In the genomic region with DNA sequence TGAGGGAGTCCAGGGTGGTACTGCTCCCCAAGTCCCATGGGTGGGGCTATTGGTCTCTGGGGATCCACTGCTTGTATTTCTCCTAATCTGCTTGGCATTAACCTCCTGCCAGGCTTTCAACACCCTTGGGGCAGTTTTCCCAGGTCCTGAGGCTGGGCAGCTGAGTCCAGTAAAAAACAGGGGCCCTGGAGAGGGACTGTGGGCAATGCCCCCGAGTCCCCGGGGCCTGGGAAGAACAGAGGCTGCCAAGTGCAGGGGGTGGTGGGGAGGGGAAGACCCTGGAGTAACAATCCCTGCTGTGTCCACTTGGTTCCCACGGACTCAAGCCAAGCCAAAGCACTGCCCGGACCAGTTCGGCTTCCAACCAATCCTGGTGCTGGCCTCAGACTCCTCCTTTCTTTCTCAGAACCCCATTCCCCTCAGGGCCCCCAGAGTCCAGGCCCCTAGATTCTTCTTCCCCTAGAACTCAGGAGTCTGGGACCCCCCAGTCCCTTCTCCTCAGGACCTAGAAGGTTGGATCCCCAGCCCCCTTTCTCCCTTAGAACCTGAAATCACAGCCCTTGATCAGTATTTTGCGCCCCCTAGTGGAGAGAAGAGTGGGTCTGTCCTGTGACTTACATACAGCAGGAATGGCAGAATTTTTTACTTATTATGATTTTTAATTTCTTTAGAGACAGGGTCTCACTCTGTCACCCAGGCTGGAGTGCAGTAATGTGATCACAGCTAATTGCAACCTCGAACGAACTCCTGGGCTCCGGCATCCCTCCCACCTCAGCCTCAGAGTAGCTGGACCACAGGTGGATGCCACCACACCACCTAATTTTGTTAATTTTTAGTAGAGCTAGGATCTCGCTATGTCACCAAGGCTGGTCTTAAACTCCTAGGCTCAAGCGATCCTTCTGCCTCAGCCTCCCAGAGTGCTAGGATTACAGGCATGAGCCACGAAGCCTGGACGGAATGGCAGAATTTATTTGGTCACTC, we compare ENCODE assay signal across 9 cellular contexts. TPM values are rescaled to one million over a fixed set of nuclear protein-coding genes. Genes with fewer than 3 reads are reported as not detected.
DNase-seq lines count a peak whose midpoint lies in the region; ATAC-seq and TF ChIP-seq lines count a peak whose summit lies in the region.
"Had no signal": no experiment of that assay in that cellular context is flagged by ENCODE, and none has a peak within 500 bp of the region (broad histone marks: within the 10 kb centered on the region; RNA-seq: fewer than 3 reads in every experiment).

No MANE protein-coding gene starts in this region.

- intact Hi-C loops in Panc1 (cut with micrococcal nuclease; ENCODE audit: unreplicated experiment) (loop anchor here (5.0 kb wide), 1 partner anchor 49 kb away; no protein-coding TSS in a partner anchor), ovary (cut with DNase I) (loop anchor here in 3 of 4 donors (2.0 to 5.0 kb wide), 2 partner anchors 47 to 49 kb away; a partner anchor contains a TSS), upper lobe of right lung (cut with DNase I) (loop anchor here (10.0 kb wide), 1 partner anchor 47 kb away; a partner anchor contains a TSS)
- intact Hi-C loops in activated T-helper 1 cell treated with anti-CD3 and anti-CD28 coated beads, Interleukin-12 subunit alpha, Interleukin-12 subunit beta, Interleukin-2, Interleukin-4 antibody, amounts not matched to agents 30 ng/mL and 10 ng/mL and 1 ng/mL, durations not matched to agents 14 hours and 24 hours and 36 hours (cut with micrococcal nuclease), result loop anchor here (1.0 to 5.0 kb wide), 5 partner anchors 48 to 262 kb away; no protein-coding TSS in a partner anchor

- H3K27me3 ChIP-seq in Panc1 (ENCODE audit: control insufficient read depth, insufficient read depth, low read length) (no peaks in the 10 kb centered on the region), ovary (no peaks in the 10 kb centered on the region), upper lobe of right lung (no peaks in the 10 kb centered on the region)

- in situ Hi-C loops in KBM-7 (cut with MboI; ENCODE audit: low pct_unique_long_range_greater_than_20kb, low sequenced_read_pairs), result no loop called here
- in situ Hi-C loops in Panc1 (cut with HindIII; ENCODE audit: low pct_unique_long_range_greater_than_20kb, low sequenced_read_pairs), result no loop called here

- no peaks in the 10 kb centered on the region for H3K9me3 Mint-ChIP-seq in activated T-helper 1 cell treated with anti-CD3 and anti-CD28 coated beads, Interleukin-12 subunit alpha, Interleukin-12 subunit beta, Interleukin-2, Interleukin-4 antibody, amounts not matched to agents 30 ng/mL and 10 ng/mL and 1 ng/mL, durations not matched to agents 14 hours and 24 hours and 36 hours
- H3K9me3 Mint-ChIP-seq: activated naive CD4-positive, alpha-beta T cell treated with anti-CD3 and anti-CD28 coated beads, Interleukin-2, amount 50 U/mL, for 72 hours had no signal

- H3K36me3 ChIP-seq in Panc1 (ENCODE audit: control insufficient read depth, insufficient read depth, low read length) (no peaks in the 10 kb centered on the region; the same call in 1 of the 2 replicates), ovary (no peaks in the 10 kb centered on the region), upper lobe of right lung (peaks cover 12% of the 10 kb centered on the region)

- CTCF ChIA-PET in Panc1 (lab: Charles Lee), result interaction anchor here (0.7 to 0.8 kb wide), 2 partner anchors 48 to 378 kb away, joined by 4 to 6 read pairs; no protein-coding TSS in a partner anchor

- no TSS peak for BruUV-seq in Panc1 (replicated peaks; lab: Mats Ljungman, UMichigan)

- DNase-seq in DMS114 treated with DMSO at 0.1 percent for 48 hours (lab: John Stamatoyannopoulos, UW; ENCODE audit: unreplicated experiment) (peak; percentile 35), KBM-7 (peak; percentile 65), Panc1 (ENCODE audit: low read depth, low spot score) (no peak), fibroblast of the conjunctiva (ENCODE audit: low read depth) (peak; percentile 77), ovary (peak; percentile 55 to 74 (median 62)), upper lobe of right lung (no peak)
- peak; percentile 49 for DNase-seq in activated T-helper 1 cell treated with anti-CD3 and anti-CD28 coated beads, Interleukin-12 subunit alpha, Interleukin-12 subunit beta, Interleukin-2, Interleukin-4 antibody, amounts not matched to agents 30 ng/mL and 10 ng/mL and 1 ng/mL, durations not matched to agents 14 hours and 24 hours and 36 hours (ENCODE audit: low spot score)

- H3K27ac ChIP-seq in Panc1 (ENCODE audit: low read length) (no peak overlapping the region), ovary (peak overlapping the region; percentile 0 to 2), upper lobe of right lung (no peak overlapping the region)

- POLR2A ChIA-PET in Panc1 (lab: Charles Lee), result no interaction called here

- no peak for TF ChIP-seq POLR2A in ovary (IDR thresholded peaks at IDR 0.05)

- H3K27ac Mint-ChIP-seq in activated T-helper 1 cell treated with anti-CD3 and anti-CD28 coated beads, Interleukin-12 subunit alpha, Interleukin-12 subunit beta, Interleukin-2, Interleukin-4 antibody, amounts not matched to agents 30 ng/mL and 10 ng/mL and 1 ng/mL, durations not matched to agents 14 hours and 24 hours and 36 hours, result no peak overlapping the region

- no peak overlapping the region for H3K4me3 Mint-ChIP-seq in activated T-helper 1 cell treated with anti-CD3 and anti-CD28 coated beads, Interleukin-12 subunit alpha, Interleukin-12 subunit beta, Interleukin-2, Interleukin-4 antibody, amounts not matched to agents 30 ng/mL and 10 ng/mL and 1 ng/mL, durations not matched to agents 14 hours and 24 hours and 36 hours

- ATAC-seq in Panc1 (peak; percentile 49; the same call in 1 of the 2 replicates), upper lobe of right lung (peak; percentile 25), GM21619 (IDR thresholded peaks at IDR 0.05; ENCODE audit: unreplicated experiment) (no peak)

- TF ChIP-seq CTCF in Panc1 (IDR thresholded peaks at IDR 0.05) (peak; percentile 86), ovary (IDR thresholded peaks at IDR 0.05) (peak; percentile 73 to 82 (median 78)), upper lobe of right lung (IDR thresholded peaks at IDR 0.05) (peak; percentile 86)

- H3K4me1 ChIP-seq in Panc1 (ENCODE audit: control insufficient read depth, insufficient read depth, low read length) (peaks cover 6% of the 10 kb centered on the region; the same call in 1 of the 2 replicates), ovary (ENCODE audit: insufficient read depth) (peaks cover 9% of the 10 kb centered on the region), upper lobe of right lung (peaks cover 14% of the 10 kb centered on the region)

- no peak overlapping the region for H3K4me3 ChIP-seq in Panc1 (ENCODE audit: low read depth in 2 of 2, low read length in 2 of 2)
- no peak overlapping the region for H3K4me3 ChIP-seq in ovary
- no peak overlapping the region for H3K4me3 ChIP-seq in upper lobe of right lung

- WGBS in ovary, 3 donors, result 32 to 42% (median 35%) methylated on average over 12 to 13 of the region's 13 CpGs

- no peak for TF ChIP-seq EP300 in ovary (IDR thresholded peaks at IDR 0.05)

- peaks cover 16% of the 10 kb centered on the region for H3K4me1 Mint-ChIP-seq in activated T-helper 1 cell treated with anti-CD3 and anti-CD28 coated beads, Interleukin-12 subunit alpha, Interleukin-12 subunit beta, Interleukin-2, Interleukin-4 antibody, amounts not matched to agents 30 ng/mL and 10 ng/mL and 1 ng/mL, durations not matched to agents 14 hours and 24 hours and 36 hours (ENCODE audit: low read depth)

- H3K36me3 Mint-ChIP-seq in activated T-helper 1 cell treated with anti-CD3 and anti-CD28 coated beads, Interleukin-12 subunit alpha, Interleukin-12 subunit beta, Interleukin-2, Interleukin-4 antibody, amounts not matched to agents 30 ng/mL and 10 ng/mL and 1 ng/mL, durations not matched to agents 14 hours and 24 hours and 36 hours (ENCODE audit: low read depth), result peaks cover 1% of the 10 kb centered on the region

- H3K9me3 ChIP-seq in Panc1 (ENCODE audit: control insufficient read depth, insufficient read depth, low read depth, low read length) (no peaks in the 10 kb centered on the region), ovary (no peaks in the 10 kb centered on the region), upper lobe of right lung (no peaks in the 10 kb centered on the region)

- no peaks in the 10 kb centered on the region for H3K27me3 Mint-ChIP-seq in activated T-helper 1 cell treated with anti-CD3 and anti-CD28 coated beads, Interleukin-12 subunit alpha, Interleukin-12 subunit beta, Interleukin-2, Interleukin-4 antibody, amounts not matched to agents 30 ng/mL and 10 ng/mL and 1 ng/mL, durations not matched to agents 14 hours and 24 hours and 36 hours (ENCODE audit: insufficient read depth)

RNA-seq across cellular contexts. Expression of a gene that starts 3.7 kb away (rescaled TPM):
- total RNA-seq in Panc1 (2021; ENCODE audit: unreplicated experiment) (98.4 TPM), ovary (100 to 1,000 TPM in 1 of 7 donors, 10 to 100 TPM in 6; 36.4 to 103 (median 82.0) TPM), upper lobe of right lung (103 TPM)
- 122 TPM for polyA plus RNA-seq in Panc1 (2012; ENCODE audit: insufficient read length)
- 86.1 and 93.1 TPM in 2 replicates for total RNA-seq in activated T-helper 1 cell treated with anti-CD3 and anti-CD28 coated beads, Interleukin-12 subunit alpha, Interleukin-12 subunit beta, Interleukin-2, Interleukin-4 antibody, amounts not matched to agents 30 ng/mL and 10 ng/mL and 1 ng/mL, durations not matched to agents 14 hours and 24 hours and 36 hours
- polyA plus RNA-seq in ovary, result 10 to 100 TPM; 68.8 to 71.6 TPM

RNA-seq across cellular contexts. Expression of a gene that starts 5.6 kb away (rescaled TPM):
- total RNA-seq in Panc1 (2021; ENCODE audit: unreplicated experiment) (not detected), ovary (1 to 10 TPM in 2 of 7 donors, under 1 TPM in 1, not detected in 4; 0.32 to 1.6 (median 1.1) TPM), upper lobe of right lung (33.9 TPM)
- polyA plus RNA-seq in Panc1 (2012; ENCODE audit: insufficient read length), result not detected
- not detected in 2 replicates for total RNA-seq in activated T-helper 1 cell treated with anti-CD3 and anti-CD28 coated beads, Interleukin-12 subunit alpha, Interleukin-12 subunit beta, Interleukin-2, Interleukin-4 antibody, amounts not matched to agents 30 ng/mL and 10 ng/mL and 1 ng/mL, durations not matched to agents 14 hours and 24 hours and 36 hours
- 1 to 10 TPM in 1 of 2 donors, under 1 TPM in 1; 0.34 to 5.5 TPM for polyA plus RNA-seq in ovary
- total RNA-seq: activated naive CD4-positive, alpha-beta T cell treated with anti-CD3 and anti-CD28 coated beads, Interleukin-2, amount 50 U/mL, for 72 hours had no signal

RNA-seq across cellular contexts. Expression of a gene that starts 9.4 kb away (rescaled TPM):
- total RNA-seq in Panc1 (2021; ENCODE audit: unreplicated experiment), result not detected
- polyA plus RNA-seq in Panc1 (2012; ENCODE audit: insufficient read length), result not detected
- total RNA-seq in activated T-helper 1 cell treated with anti-CD3 and anti-CD28 coated beads, Interleukin-12 subunit alpha, Interleukin-12 subunit beta, Interleukin-2, Interleukin-4 antibody, amounts not matched to agents 30 ng/mL and 10 ng/mL and 1 ng/mL, durations not matched to agents 14 hours and 24 hours and 36 hours, result not detected in 2 replicates
- total RNA-seq in ovary, result under 1 TPM in 1 of 7 donors, not detected in 6; 0.57 TPM
- not detected for polyA plus RNA-seq in ovary
- total RNA-seq in upper lobe of right lung, result not detected
- total RNA-seq: activated naive CD4-positive, alpha-beta T cell treated with anti-CD3 and anti-CD28 coated beads, Interleukin-2, amount 50 U/mL, for 72 hours had no signal

RNA-seq across cellular contexts. Expression of a gene that starts 37.1 kb away (rescaled TPM):
- 48.5 TPM for total RNA-seq in Panc1 (2021; ENCODE audit: unreplicated experiment)
- polyA plus RNA-seq in Panc1 (2012; ENCODE audit: insufficient read length), result 47.0 TPM
- total RNA-seq in activated T-helper 1 cell treated with anti-CD3 and anti-CD28 coated beads, Interleukin-12 subunit alpha, Interleukin-12 subunit beta, Interleukin-2, Interleukin-4 antibody, amounts not matched to agents 30 ng/mL and 10 ng/mL and 1 ng/mL, durations not matched to agents 14 hours and 24 hours and 36 hours, result 1.2 TPM in 1 of 2 replicates, not detected in the other
- 100 to 1,000 TPM in 1 of 7 donors, 10 to 100 TPM in 6; 14.4 to 104 (median 45.0) TPM for total RNA-seq in ovary
- 100 to 1,000 TPM in 1 of 2 donors, 10 to 100 TPM in 1; 96.5 to 625 TPM for polyA plus RNA-seq in ovary
- total RNA-seq in upper lobe of right lung, result 558 TPM

RNA-seq across cellular contexts. Expression of a gene that starts 45.9 kb away (rescaled TPM):
- total RNA-seq in Panc1 (2021; ENCODE audit: unreplicated experiment) (780 TPM), ovary (100 to 1,000 TPM; 138 to 799 (median 455) TPM), upper lobe of right lung (565 TPM)
- polyA plus RNA-seq in Panc1 (2012; ENCODE audit: insufficient read length), result 1,409 TPM
- 0.41 and 0.42 TPM in 2 replicates for total RNA-seq in activated T-helper 1 cell treated with anti-CD3 and anti-CD28 coated beads, Interleukin-12 subunit alpha, Interleukin-12 subunit beta, Interleukin-2, Interleukin-4 antibody, amounts not matched to agents 30 ng/mL and 10 ng/mL and 1 ng/mL, durations not matched to agents 14 hours and 24 hours and 36 hours
- 100 to 1,000 TPM; 124 to 934 TPM for polyA plus RNA-seq in ovary

Comparison
In these comparisons a context has a peak if more than half of its experiments do, and no peak if none do; other contexts are left out.
1. DNase-seq: peak in DMS114 treated with DMSO at 0.1 percent for 48 hours (single experiment), KBM-7 (single experiment), activated T-helper 1 cell treated with anti-CD3 and anti-CD28 coated beads, Interleukin-12 subunit alpha, Interleukin-12 subunit beta, Interleukin-2, Interleukin-4 antibody, amounts not matched to agents 30 ng/mL and 10 ng/mL and 1 ng/mL, durations not matched to agents 14 hours and 24 hours and 36 hours (single experiment), fibroblast of the conjunctiva (single experiment) and ovary (5 of 5); none in Panc1 (single experiment) and upper lobe of right lung (single experiment).
2. H3K27ac ChIP-seq: peak in ovary (2 of 2); none in Panc1 (single experiment) and upper lobe of right lung (single experiment).
3. RNA of a gene that starts 5.6 kb away (total RNA-seq): 33.9 TPM in upper lobe of right lung (single experiment); 0.32 to 1.6 TPM in ovary, not detected in Panc1 (single experiment) and not detected in activated T-helper 1 cell treated with anti-CD3 and anti-CD28 coated beads, Interleukin-12 subunit alpha, Interleukin-12 subunit beta, Interleukin-2, Interleukin-4 antibody, amounts not matched to agents 30 ng/mL and 10 ng/mL and 1 ng/mL, durations not matched to agents 14 hours and 24 hours and 36 hours; every median in the first group is over 10 times any median in the second.
4. Peak in every context shown above with its lines, with median percentiles within 50 percentile points of each other: CTCF ChIP-seq.